In the genomic region with DNA sequence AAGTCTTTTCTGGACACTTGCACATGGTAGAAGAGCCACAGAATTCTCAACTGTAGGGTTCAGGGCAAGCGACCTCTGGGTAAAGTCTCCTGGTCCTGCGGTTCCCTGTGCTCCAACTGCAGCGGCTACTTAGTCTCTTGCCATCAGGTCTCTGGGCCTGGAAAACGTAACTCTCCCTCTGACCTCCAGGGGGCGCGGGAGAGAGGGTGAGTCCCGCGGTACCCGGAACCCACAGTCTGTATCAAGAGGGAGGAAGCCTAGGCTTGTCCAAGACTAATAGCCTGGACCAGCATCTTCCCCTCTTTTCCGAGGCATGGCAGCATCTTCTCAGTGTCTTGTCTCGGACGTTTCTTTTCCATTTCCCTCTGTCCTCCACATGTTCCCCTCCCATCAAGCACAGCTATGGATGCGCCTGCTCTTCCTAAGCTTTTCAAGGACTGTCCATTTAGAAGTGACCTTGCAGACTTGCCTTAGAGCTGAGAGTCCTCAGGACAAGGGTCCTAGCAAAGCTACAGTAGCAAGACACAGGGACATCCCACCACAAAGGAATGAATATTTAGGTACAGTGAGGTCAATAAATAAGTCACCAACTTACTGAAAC, we compare ENCODE assay signal across 8 cellular contexts. TPM values are rescaled to one million over a fixed set of nuclear protein-coding genes. Genes with fewer than 3 reads are reported as not detected.
DNase-seq lines count a peak whose midpoint lies in the region; ATAC-seq lines count a peak whose summit lies in the region.

No MANE protein-coding gene starts in this region.

- H3K36me3 Mint-ChIP-seq in activated naive CD8-positive, alpha-beta T cell treated with anti-CD3 and anti-CD28 coated beads, Interleukin-2, amount 50 U/mL, for 24 hours (ENCODE audit: low read depth) = no peaks in the 10 kb centered on the region
- no peaks in the 10 kb centered on the region for H3K36me3 Mint-ChIP-seq in immature natural killer cell

- peak; percentile 68 for ATAC-seq in activated naive CD8-positive, alpha-beta T cell treated with anti-CD3 and anti-CD28 coated beads, Interleukin-2, amount 50 U/mL, for 24 hours
- ATAC-seq in HG03457 (IDR thresholded peaks at IDR 0.05; ENCODE audit: unreplicated experiment) = no peak

- no peak overlapping the region for H3K4me3 Mint-ChIP-seq in activated naive CD8-positive, alpha-beta T cell treated with anti-CD3 and anti-CD28 coated beads, Interleukin-2, amount 50 U/mL, for 24 hours
- H3K4me3 Mint-ChIP-seq in immature natural killer cell = no peak overlapping the region

- H3K4me1 Mint-ChIP-seq in activated naive CD8-positive, alpha-beta T cell treated with anti-CD3 and anti-CD28 coated beads, Interleukin-2, amount 50 U/mL, for 24 hours = no peaks in the 10 kb centered on the region
- no peaks in the 10 kb centered on the region for H3K4me1 Mint-ChIP-seq in immature natural killer cell

- H3K9me3 Mint-ChIP-seq in activated naive CD8-positive, alpha-beta T cell treated with anti-CD3 and anti-CD28 coated beads, Interleukin-2, amount 50 U/mL, for 24 hours = no peaks in the 10 kb centered on the region
- peaks cover 0 to 1% (median 0%) of the 10 kb centered on the region in 6 donors for H3K9me3 Mint-ChIP-seq in immature natural killer cell

- peaks cover 15% of the 10 kb centered on the region for H3K27me3 Mint-ChIP-seq in activated naive CD8-positive, alpha-beta T cell treated with anti-CD3 and anti-CD28 coated beads, Interleukin-2, amount 50 U/mL, for 24 hours
- H3K27me3 Mint-ChIP-seq in immature natural killer cell (ENCODE audit: low read depth in 3 of 3) = peaks cover 2 to 20% (median 5%) of the 10 kb centered on the region in 3 donors

- H3K27ac Mint-ChIP-seq in activated naive CD8-positive, alpha-beta T cell treated with anti-CD3 and anti-CD28 coated beads, Interleukin-2, amount 50 U/mL, for 24 hours = no peak overlapping the region
- H3K27ac Mint-ChIP-seq in immature natural killer cell = no peak overlapping the region

- DNase-seq in NCI-H1436 (lab: John Stamatoyannopoulos, UW) (peak; percentile 42), NCI-H1436 treated with DMSO at 0.1 percent for 48 hours (lab: John Stamatoyannopoulos, UW) (no peak), HPDE6-E6E7 (ENCODE audit: extremely low spot score) (peak; percentile 47), T follicular helper cell (ENCODE audit: low read depth) (peak; percentile 25), immature natural killer cell (peak in 2 of 3 donors; percentile 14 to 15)
- DNase-seq in activated naive CD8-positive, alpha-beta T cell treated with anti-CD3 and anti-CD28 coated beads, Interleukin-2, amount 50 U/mL, for 24 hours = peak; percentile 69
- DNase-seq in stimulated activated CD4-positive, alpha-beta T cell treated with anti-CD3 and anti-CD28 coated beads, Interleukin-4, amount 100 ng/mL, for 24 hours = peak; percentile 63

RNA-seq across cellular contexts. Expression of gene FSTL4, which starts 59.3 kb away (rescaled TPM):
- not detected for polyA plus RNA-seq in immature natural killer cell
